In genomic region chr18:48938827-48939367, GRCh38 we compare ENCODE assay signal across 10 cellular contexts. TPM values are rescaled to one million over a fixed set of nuclear protein-coding genes. Genes with fewer than 3 reads are reported as not detected.
A peak's percentile ranks its signal among the peaks of the same experiment; 100 is the strongest.
DNase-seq lines count a peak whose midpoint lies in the region; ATAC-seq and TF ChIP-seq lines count a peak whose summit lies in the region.
"Had no signal": no experiment of that assay in that cellular context is flagged by ENCODE, and none has a peak within 500 bp of the region (broad histone marks: within the 10 kb centered on the region; RNA-seq: fewer than 3 reads in every experiment).

No MANE protein-coding gene starts in this region.

- WGBS in esophagus squamous epithelium, 2 donors, result 7 to 22% methylated on average over 3 to 8 of the region's 12 CpGs
- no CpG with 5 or more reads among the region's 12 CpGs for WGBS in neuronal stem cell (ENCODE audit: extremely low coverage in 2 of 2, insufficient read length in 2 of 2, insufficient replicate concordance in 1 of 2), 2 donors

- CTCF ChIA-PET in PC-9 (lab: Charles Lee), result interaction anchor here (0.6 kb wide), 2 partner anchors 71 to 787 kb away, joined by 6 to 9 read pairs; no protein-coding TSS in a partner anchor

- H3K79me2 ChIP-seq in ACC112 (ENCODE audit: control insufficient read depth, insufficient read depth, low read length, unreplicated experiment) (peaks cover 97% of the 10 kb centered on the region), PC-9 (ENCODE audit: low read depth) (peaks cover 93% of the 10 kb centered on the region)

- H3K9me3 ChIP-seq in PC-9 (ENCODE audit: insufficient read depth, low read depth) (no peaks in the 10 kb centered on the region), esophagus squamous epithelium (no peaks in the 10 kb centered on the region), neuronal stem cell (replicated peaks in 1 of 2; ENCODE audit: control insufficient read depth in 2 of 2, insufficient read depth in 1 of 2, low read depth in 1 of 2, low read length in 2 of 2) (no peaks in the 10 kb centered on the region)

- peaks cover 33% of the 10 kb centered on the region for H3F3A ChIP-seq in PC-9 (ENCODE audit: insufficient read depth, low read depth)

- no peaks in the 10 kb centered on the region for H3K9me2 ChIP-seq in PC-9 (ENCODE audit: insufficient read depth)

- peaks cover 40% of the 10 kb centered on the region for H4K20me1 ChIP-seq in PC-9 (ENCODE audit: insufficient read depth)

- H3K36me3 ChIP-seq in ACC112 (ENCODE audit: insufficient read depth, low read length), result no peaks in the 10 kb centered on the region
- H3K36me3 ChIP-seq in PC-9 (ENCODE audit: low read depth), result peaks cover 16% of the 10 kb centered on the region
- peaks cover 0 to 20% (median 0%) of the 10 kb centered on the region in 3 donors for H3K36me3 ChIP-seq in esophagus squamous epithelium
- H3K36me3 ChIP-seq in neuronal stem cell (replicated peaks in 1 of 2; ENCODE audit: control insufficient read depth in 2 of 2, insufficient read depth in 2 of 2, low read length in 2 of 2), result peaks cover 0 to 23% of the 10 kb centered on the region in 2 donors

- peak overlapping the region; percentile 53 for H2AK5ac ChIP-seq in neuronal stem cell (ENCODE audit: low read depth, low read length)

- no peak overlapping the region for H2BK5ac ChIP-seq in neuronal stem cell (ENCODE audit: low read length)

- no peak overlapping the region for H3K9ac ChIP-seq in neuronal stem cell (ENCODE audit: low read depth, low read length, poor library complexity)

- no peak overlapping the region for H2BK12ac ChIP-seq in neuronal stem cell (ENCODE audit: low read length)

- POLR2A ChIA-PET in PC-9 (lab: Charles Lee; ENCODE audit: unreplicated experiment), result no interaction called here

- H2AFZ ChIP-seq in ACC112 (ENCODE audit: low read length, unreplicated experiment) (no peak overlapping the region), PC-9 (no peak overlapping the region), neuronal stem cell (ENCODE audit: low read length) (no peak overlapping the region)

- no peak overlapping the region for H3K4ac ChIP-seq in neuronal stem cell (ENCODE audit: low read length)

- TF ChIP-seq POLR2A in esophagus squamous epithelium (IDR thresholded peaks at IDR 0.05), result no peak

- H3K27me3 ChIP-seq in ACC112 (ENCODE audit: insufficient read depth, low read length) (no peaks in the 10 kb centered on the region), PC-9 (ENCODE audit: insufficient read depth, low read depth) (no peaks in the 10 kb centered on the region), esophagus squamous epithelium (no peaks in the 10 kb centered on the region), neuronal stem cell (ENCODE audit: control insufficient read depth in 3 of 3, insufficient read depth in 3 of 3, low read depth in 1 of 3, low read length in 3 of 3) (no peaks in the 10 kb centered on the region)

- ATAC-seq in GM18517 (IDR thresholded peaks at IDR 0.05; ENCODE audit: unreplicated experiment) (no peak), GM21515 (IDR thresholded peaks at IDR 0.05; ENCODE audit: unreplicated experiment) (no peak)

- H3K23ac ChIP-seq in neuronal stem cell (ENCODE audit: low read depth, low read length, poor library complexity), result no peak overlapping the region

- no peak overlapping the region for H3K27ac ChIP-seq in ACC112 (ENCODE audit: low read depth, low read length)
- H3K27ac ChIP-seq in PC-9, result no peak overlapping the region
- H3K27ac ChIP-seq in esophagus squamous epithelium, result peak overlapping the region; percentile 52 to 85 (median 62)
- H3K27ac ChIP-seq in neuronal stem cell (replicated peaks; ENCODE audit: low read length), result no peak overlapping the region

- H4K8ac ChIP-seq in neuronal stem cell (ENCODE audit: low read depth, low read length), result no peak overlapping the region

- H3K79me1 ChIP-seq in neuronal stem cell (ENCODE audit: low read depth, low read length), result no peaks in the 10 kb centered on the region

- no peak overlapping the region for H2BK15ac ChIP-seq in neuronal stem cell (ENCODE audit: low read length)

- TF ChIP-seq CTCF in PC-9 (conservative IDR thresholded peaks at IDR 0.05) (no peak), esophagus squamous epithelium (IDR thresholded peaks at IDR 0.05) (no peak)

- no peak overlapping the region for H3K14ac ChIP-seq in neuronal stem cell (ENCODE audit: low read length)

- peak overlapping the region; percentile 65 for H3K4me3 ChIP-seq in ACC112 (ENCODE audit: low read depth, low read length)
- H3K4me3 ChIP-seq in PC-9, result no peak overlapping the region
- peak overlapping the region in 3 of 4 donors; percentile 24 to 54 (median 32) for H3K4me3 ChIP-seq in esophagus squamous epithelium
- H3K4me3 ChIP-seq in neuronal stem cell (ENCODE audit: low read length in 2 of 2), result no peak overlapping the region

- no peak overlapping the region for H2BK120ac ChIP-seq in neuronal stem cell (ENCODE audit: low read depth, low read length)

- H3K4me2 ChIP-seq in PC-9, result 0 out of 2 replicates have a peak overlapping the region, but pooled peaks have one; percentile 60
- H3K4me2 ChIP-seq in neuronal stem cell (ENCODE audit: insufficient read depth, low read length, poor library complexity, severe bottlenecking), result no peak overlapping the region

- intact Hi-C loops in PC-9 (cut with micrococcal nuclease; ENCODE audit: unreplicated experiment) (no loop called here), esophagus squamous epithelium (cut with DNase I) (no loop called here)

- H4K91ac ChIP-seq in neuronal stem cell (ENCODE audit: low read depth, low read length, poor library complexity), result no peak overlapping the region

- no TSS peak for BruUV-seq in PC-9 (replicated peaks; lab: Mats Ljungman, UMichigan)

- no peak overlapping the region for H3K18ac ChIP-seq in neuronal stem cell (ENCODE audit: low read length)

- H3K4me1 ChIP-seq in ACC112 (ENCODE audit: control insufficient read depth, insufficient read depth, low read length, unreplicated experiment) (peaks cover 81% of the 10 kb centered on the region), PC-9 (replicated peaks; ENCODE audit: insufficient read depth) (peaks cover 86% of the 10 kb centered on the region), esophagus squamous epithelium (peaks cover 47 to 100% (median 91%) of the 10 kb centered on the region in 3 donors), neuronal stem cell (ENCODE audit: control insufficient read depth in 2 of 2, insufficient read depth in 1 of 2, low read depth in 1 of 2, low read length in 2 of 2) (peaks cover 18 to 34% of the 10 kb centered on the region in 2 donors)

- DNase-seq in PC-9 (no peak), esophagus squamous epithelium (lab: John Stamatoyannopoulos, UW) (no peak), neuronal stem cell (ENCODE audit: low spot score) (no peak), NCI-H2029 treated with DMSO at 0.1 percent for 48 hours (lab: John Stamatoyannopoulos, UW) (no peak), dermis blood vessel endothelial cell (no peak)
- DNase-seq: activated CD4-positive, alpha-beta T cell treated with anti-CD3 and anti-CD28 coated beads, Interleukin-2, amount 50 U/mL, for 48 hours; stimulated activated CD4-positive, alpha-beta T cell treated with anti-CD3 and anti-CD28 coated beads, Interleukin-1b, Interleukin-23, amount 100 ng/mL, for 48 hours had no signal

RNA-seq across cellular contexts. Expression of gene SMAD7, which starts 11.9 kb away (rescaled TPM):
- total RNA-seq in PC-9 (2021) (5.0 and 5.8 TPM in 2 replicates), esophagus squamous epithelium (10 to 100 TPM in 2 of 4 donors, 1 to 10 TPM in 2; 4.2 to 26.5 (median 9.0) TPM), dermis blood vessel endothelial cell (6.2 and 9.0 TPM in 2 replicates)
- 0.57 TPM for polyA plus RNA-seq in neuronal stem cell (2013, experiment 1 of 2)
- polyA plus RNA-seq in neuronal stem cell (2013, experiment 2 of 2), result 0.79 TPM

Comparison
In these comparisons a context has a peak if more than half of its experiments do, and no peak if none do; other contexts are left out.
1. H3K27ac ChIP-seq: peak in esophagus squamous epithelium (4 of 4); none in ACC112 (single experiment), PC-9 (single experiment) and neuronal stem cell (single experiment).
2. H3K4me3 ChIP-seq: peak in ACC112 (single experiment) and esophagus squamous epithelium (3 of 4); none in PC-9 (single experiment) and neuronal stem cell (0 of 2).